15 cellular contexts compared by ENCODE assay signal in the genomic region with DNA sequence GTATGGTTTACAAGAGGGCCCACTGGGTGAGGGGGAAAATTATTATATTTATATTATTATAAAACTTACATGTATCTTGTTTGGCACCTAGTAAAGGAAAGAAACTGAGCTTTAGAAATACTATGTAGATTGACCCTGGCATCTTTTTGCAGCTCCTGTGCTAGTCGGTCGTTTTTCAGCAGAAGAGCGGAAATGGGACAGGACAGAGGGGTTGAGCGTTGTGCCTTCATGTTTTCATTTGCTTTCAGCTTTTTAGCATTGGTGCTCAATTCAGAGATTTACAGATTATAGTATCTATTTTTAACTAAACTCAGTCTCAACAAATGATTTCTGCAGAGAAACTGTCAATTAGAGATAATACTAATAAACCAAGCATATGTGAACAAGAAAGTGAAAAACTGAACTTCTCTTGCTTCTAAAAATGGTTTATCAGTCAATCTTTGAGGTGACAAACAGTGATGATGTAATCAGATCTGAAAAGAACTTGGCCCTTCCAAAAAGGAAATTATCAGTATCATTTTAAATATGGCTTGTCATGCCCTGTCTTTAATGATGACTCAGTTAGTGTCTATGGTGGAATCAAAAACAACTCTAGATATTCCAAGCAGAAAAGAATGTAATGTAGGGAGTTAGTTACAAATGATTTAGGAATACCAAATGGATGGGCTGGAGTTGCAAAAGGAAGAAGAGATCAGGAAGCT. TPM values are rescaled to one million over a fixed set of nuclear protein-coding genes. Genes with fewer than 3 reads are reported as not detected.
DNase-seq lines count a peak whose midpoint lies in the region; ATAC-seq and TF ChIP-seq lines count a peak whose summit lies in the region.
"Had no signal": no experiment of that assay in that cellular context is flagged by ENCODE, and none has a peak within 500 bp of the region (broad histone marks: within the 10 kb centered on the region; RNA-seq: fewer than 3 reads in every experiment).

No MANE protein-coding gene starts in this region.

- BruUV-seq in mammary epithelial cell (replicated peaks; lab: Mats Ljungman, UMichigan) (no TSS peak), MCF 10A (replicated peaks; lab: Mats Ljungman, UMichigan) (no TSS peak)

- no peak overlapping the region for H3K4me3 ChIP-seq in mammary epithelial cell (replicated peaks in 1 of 3; ENCODE audit: insufficient read depth in 1 of 3, low read depth in 2 of 3, low read length in 3 of 3)
- H3K4me3 ChIP-seq: lower lobe of right lung had no signal

- H3K27me3 Mint-ChIP-seq in MCF 10A (ENCODE audit: insufficient read depth, unreplicated experiment) (no peaks in the 10 kb centered on the region), chondrocyte (ENCODE audit: low read depth) (no peaks in the 10 kb centered on the region)

- H3K27ac Mint-ChIP-seq in MCF 10A (ENCODE audit: low read depth, unreplicated experiment), result no peak overlapping the region
- peak overlapping the region; percentile 6 for H3K27ac Mint-ChIP-seq in chondrocyte (ENCODE audit: unreplicated experiment)
- H3K27ac Mint-ChIP-seq: endodermal cell had no signal

- DNase-seq in mammary epithelial cell (no peak), MCF 10A (ENCODE audit: unreplicated experiment) (no peak), OCI-M1 (lab: John Stamatoyannopoulos, UW) (peak; percentile 18), chondrocyte (ENCODE audit: low spot score) (no peak)
- no peak for DNase-seq in stimulated activated CD4-positive, alpha-beta T cell treated with anti-CD3 and anti-CD28 coated beads, Interleukin-4, amount 100 ng/mL, for 1 hour
- DNase-seq: activated T-cell treated with anti-CD3 and anti-CD28 coated beads for 4 hours, brain microvascular endothelial cell, endodermal cell, hippocampal formation, Kasumi-1 had no signal

- H3K9me3 Mint-ChIP-seq in MCF 10A (ENCODE audit: unreplicated experiment) (no peaks in the 10 kb centered on the region), chondrocyte (ENCODE audit: low read depth) (no peaks in the 10 kb centered on the region)
- H3K9me3 Mint-ChIP-seq: endodermal cell had no signal

- no peaks in the 10 kb centered on the region for H4K20me1 ChIP-seq in mammary epithelial cell (ENCODE audit: insufficient read depth, low read length)

- intact Hi-C loops in mammary epithelial cell (cut with micrococcal nuclease) (no loop called here), MCF 10A (cut with micrococcal nuclease) (no loop called here)

- CTCF ChIA-PET in mammary epithelial cell (lab: Charles Lee; ENCODE audit: low non-redundant PET) (no interaction called here), MCF 10A (lab: Yijun Ruan, JAX) (interaction anchor here (0.6 to 2.6 kb wide), 6 partner anchors 11 to 212 kb away, joined by 3 to 8 read pairs (median 3); no protein-coding TSS in a partner anchor)

- no peak for ATAC-seq in GM21360 (IDR thresholded peaks at IDR 0.05; ENCODE audit: unreplicated experiment)
- no peak for ATAC-seq in GM19324 (IDR thresholded peaks at IDR 0.05; ENCODE audit: low FRiP score, unreplicated experiment)
- ATAC-seq in HG02678 (IDR thresholded peaks at IDR 0.05; ENCODE audit: unreplicated experiment), result no peak

- no peak overlapping the region for H2AFZ ChIP-seq in mammary epithelial cell (ENCODE audit: low read depth, low read length)

- H3K36me3 Mint-ChIP-seq in MCF 10A (ENCODE audit: insufficient read depth, unreplicated experiment) (peaks cover 16% of the 10 kb centered on the region), chondrocyte (ENCODE audit: low read depth) (peaks cover 6% of the 10 kb centered on the region)

- 95% methylated on average over 4 of the region's 4 CpGs for whole genome bisulfite sequencing in mammary epithelial cell (ENCODE audit: low coverage, missing lambda C conversion rate)

- H3K79me2 ChIP-seq in mammary epithelial cell (ENCODE audit: insufficient read depth, low read length), result peaks cover 20% of the 10 kb centered on the region

- POLR2A ChIA-PET in MCF 10A (lab: Yijun Ruan, JAX), result interaction anchor here (0.6 to 3.7 kb wide), 9 partner anchors 14 to 202 kb away, joined by 3 to 26 read pairs (median 5); partner anchors contain the start of gene GTF2F2

- dilution Hi-C loops in mammary epithelial cell (cut with HindIII; ENCODE audit: low sequenced_read_pairs), result no loop called here

- in situ Hi-C loops in mammary epithelial cell (cut with MboI; ENCODE audit: low sequenced_read_pairs in 2 of 2), result no loop called here

- H3K4me1 Mint-ChIP-seq in MCF 10A (ENCODE audit: insufficient read depth, unreplicated experiment), result peaks cover 22% of the 10 kb centered on the region
- H3K4me1 Mint-ChIP-seq in chondrocyte (ENCODE audit: low read depth), result peaks cover 23% of the 10 kb centered on the region

- peaks cover 13% of the 10 kb centered on the region for H3K36me3 ChIP-seq in mammary epithelial cell (ENCODE audit: insufficient read depth, low read length)
- H3K36me3 ChIP-seq: brain microvascular endothelial cell had no signal

- H3K4me1 ChIP-seq in mammary epithelial cell (ENCODE audit: insufficient read depth, low read length), result peaks cover 23% of the 10 kb centered on the region

- peak overlapping the region; percentile 40 for H3K4me2 ChIP-seq in mammary epithelial cell (ENCODE audit: insufficient read depth, low read depth, low read length)

- H3K27me3 ChIP-seq in mammary epithelial cell (ENCODE audit: insufficient read depth, low read length), result no peaks in the 10 kb centered on the region
- H3K27me3 ChIP-seq: brain microvascular endothelial cell had no signal

- no peaks in the 10 kb centered on the region for H3K9me3 ChIP-seq in mammary epithelial cell (replicated peaks; ENCODE audit: insufficient read depth, low read length)
- H3K9me3 ChIP-seq: lower lobe of right lung had no signal

- H3K4me3 Mint-ChIP-seq in MCF 10A (ENCODE audit: unreplicated experiment) (no peak overlapping the region), chondrocyte (ENCODE audit: unreplicated experiment) (no peak overlapping the region)
- H3K4me3 Mint-ChIP-seq: endodermal cell had no signal

- no peak overlapping the region for H3K27ac ChIP-seq in mammary epithelial cell (ENCODE audit: insufficient read depth, low read depth, low read length)
- H3K27ac ChIP-seq: brain microvascular endothelial cell, lower lobe of right lung had no signal

- no peak overlapping the region for H3K9ac ChIP-seq in mammary epithelial cell (ENCODE audit: insufficient read depth, low read length)

- TF ChIP-seq CTCF in mammary epithelial cell (conservative IDR thresholded peaks at IDR 0.05 in 1 of 2, IDR thresholded peaks at IDR 0.05 in 1 of 2; ENCODE audit: extremely low read depth in 1 of 2, insufficient read depth in 1 of 2, low read depth in 1 of 2, low read length in 2 of 2) (no peak), MCF 10A (IDR thresholded peaks at IDR 0.05; ENCODE audit: unreplicated experiment) (no peak), chondrocyte (IDR thresholded peaks at IDR 0.05) (no peak)

RNA-seq across cellular contexts. Expression of gene KCTD4, which starts 56.9 kb away (rescaled TPM):
- total RNA-seq in mammary epithelial cell, result 1 to 10 TPM in 1 of 2 donors, under 1 TPM in 1; 0.83 to 1.3 TPM
- polyA plus RNA-seq in mammary epithelial cell, result 1.6 TPM
- not detected for polyA minus RNA-seq in mammary epithelial cell
- 0.54 and 0.79 TPM in 2 replicates for total RNA-seq in MCF 10A (2022)
- not detected in 3 replicates for total RNA-seq in chondrocyte
- total RNA-seq: endodermal cell, lower lobe of right lung, osteocyte had no signal
